24 cellular contexts compared by ENCODE assay signal in genomic region chr14:53380041-53380440, GRCh38.
"Had no signal": no experiment of that assay in that cellular context is flagged by ENCODE, and none has a peak within 500 bp of the region (broad histone marks: within the 10 kb centered on the region; RNA-seq: fewer than 3 reads in every experiment).

No MANE protein-coding gene starts in this region.

- H3K79me2 ChIP-seq: parathyroid adenoma had no signal

- ATAC-seq: esophagus mucosa; foreskin keratinocyte; gastroesophageal sphincter; heart right ventricle; left cardiac atrium; left lung; naive thymus-derived CD4-positive, alpha-beta T cell; right lobe of liver had no signal

- H3K4me2 ChIP-seq: neural progenitor cell had no signal

- H2AFZ ChIP-seq: neural progenitor cell, parathyroid adenoma had no signal

- H3K9ac ChIP-seq: neural progenitor cell, parathyroid adenoma had no signal

- H3K36me3 ChIP-seq: gastroesophageal sphincter, heart right ventricle, left lung, neural progenitor cell, right lobe of liver, thyroid gland had no signal

- H3K4me3 ChIP-seq: dorsolateral prefrontal cortex, gastroesophageal sphincter, heart right ventricle, left lung, neural progenitor cell, right lobe of liver, thyroid gland had no signal

- H3K4me1 ChIP-seq: left lung, neural progenitor cell, parathyroid adenoma, right lobe of liver had no signal

- DNase-seq: dorsolateral prefrontal cortex; effector CD4-positive, alpha-beta T cell; foreskin keratinocyte; glutamatergic neuron; heart right ventricle; hippocampal formation; left cardiac atrium; left lung; mesendoderm; midbrain; naive thymus-derived CD4-positive, alpha-beta T cell; right lobe of liver; small intestine; stimulated activated CD4-positive, alpha-beta T cell treated with anti-CD3 and anti-CD28 coated beads, Interleukin-15, amount 100 ng/mL, for 24 hours; stimulated activated CD4-positive, alpha-beta T cell treated with anti-CD3 and anti-CD28 coated beads, Interleukin-2, amount 100 ng/mL, for 48 hours; stimulated activated naive CD4-positive, alpha-beta T cell; stimulated activated naive CD8-positive, alpha-beta T cell treated with anti-CD3 and anti-CD28 coated beads, Interleukin-15, amount 100 ng/mL, for 72 hours; thyroid gland; trophoblast cell had no signal

- H3K27me3 ChIP-seq: dorsolateral prefrontal cortex, foreskin keratinocyte, gastroesophageal sphincter, heart right ventricle, left lung, neural progenitor cell, right lobe of liver, thyroid gland had no signal

- H3K27ac ChIP-seq: epithelial cell of prostate, foreskin keratinocyte, gastroesophageal sphincter, heart right ventricle, left lung, neural progenitor cell, parathyroid adenoma, right lobe of liver, thyroid gland had no signal

- H3K9me3 ChIP-seq: gastroesophageal sphincter, heart right ventricle, left lung, right lobe of liver, thyroid gland had no signal
